10 cellular contexts compared by ENCODE assay signal in genomic region chr6:145904391-145904790, GRCh38. TPM values are rescaled to one million over a fixed set of nuclear protein-coding genes. Genes with fewer than 3 reads are reported as not detected.
DNase-seq lines count a peak whose midpoint lies in the region; ATAC-seq, FAIRE-seq and TF ChIP-seq lines count a peak whose summit lies in the region.
"Had no signal": no experiment of that assay in that cellular context is flagged by ENCODE, and none has a peak within 500 bp of the region (broad histone marks: within the 10 kb centered on the region; RNA-seq: fewer than 3 reads in every experiment).

No MANE protein-coding gene starts in this region.

- no peak overlapping the region for H3K4me3 Mint-ChIP-seq in central memory CD8-positive, alpha-beta T cell
- H3K4me3 Mint-ChIP-seq in Caco-2 (ENCODE audit: unreplicated experiment) = no peak overlapping the region
- no peak overlapping the region for H3K4me3 Mint-ChIP-seq in Calu3 (ENCODE audit: low read depth, unreplicated experiment)

- peak; percentile 92 for FAIRE-seq in GM12892 (lab: Jason Lieb, UNC)

- no peaks in the 10 kb centered on the region for H3K4me1 ChIP-seq in testis
- peaks cover 16% of the 10 kb centered on the region; the same call in 1 of the 2 replicates for H3K4me1 ChIP-seq in Caco-2

- POLR2A ChIA-PET in Caco-2 (lab: Charles Lee) = no interaction called here

- TF ChIP-seq CTCF in testis (IDR thresholded peaks at IDR 0.05) = no peak
- no peak for TF ChIP-seq CTCF in Caco-2 (IDR thresholded peaks at IDR 0.05; ENCODE audit: insufficient read depth in 1 of 2, low read depth in 1 of 2, low read length in 1 of 2, severe bottlenecking in 1 of 2, unreplicated experiment in 1 of 2)
- no peak for TF ChIP-seq CTCF in Calu3 (IDR thresholded peaks at IDR 0.05; ENCODE audit: unreplicated experiment)

- DNase-seq in GM12892 (ENCODE audit: insufficient read length) (no peak), testis (no peak), Caco-2 (no peak), Calu3 (no peak)
- DNase-seq in central memory CD8-positive, alpha-beta T cell (ENCODE audit: low spot score in 2 of 2) = no peak
- DNase-seq in effector CD4-positive, alpha-beta T cell = no peak

- H3K9me3 ChIP-seq in testis = no peaks in the 10 kb centered on the region
- H3K9me3 ChIP-seq in Caco-2 = no peaks in the 10 kb centered on the region

- H3K9me3 Mint-ChIP-seq in central memory CD8-positive, alpha-beta T cell = no peaks in the 10 kb centered on the region
- H3K9me3 Mint-ChIP-seq in Caco-2 (ENCODE audit: unreplicated experiment) (peaks cover 9% of the 10 kb centered on the region), Calu3 (ENCODE audit: low read depth, unreplicated experiment) (no peaks in the 10 kb centered on the region)

- BruUV-seq in Caco-2 (replicated peaks; lab: Mats Ljungman, UMichigan) (no TSS peak), Calu3 (replicated peaks; lab: Mats Ljungman, UMichigan) (no TSS peak)

- peaks cover 13% of the 10 kb centered on the region for H3K36me3 Mint-ChIP-seq in central memory CD8-positive, alpha-beta T cell (ENCODE audit: insufficient read depth)
- H3K36me3 Mint-ChIP-seq in Caco-2 (ENCODE audit: insufficient read depth, unreplicated experiment) = peaks cover 34% of the 10 kb centered on the region
- H3K36me3 Mint-ChIP-seq in Calu3 (ENCODE audit: insufficient read depth, unreplicated experiment) = peaks cover 8% of the 10 kb centered on the region

- no peak overlapping the region for H3K4me3 ChIP-seq in testis
- no peak overlapping the region for H3K4me3 ChIP-seq in Caco-2 (ENCODE audit: low read depth, low read length)

- no peak overlapping the region for H3K27ac ChIP-seq in testis
- H3K27ac ChIP-seq: epithelial cell of prostate had no signal

- ATAC-seq in GM19467 (IDR thresholded peaks at IDR 0.05; ENCODE audit: unreplicated experiment) (peak; percentile 86), HG03108 (IDR thresholded peaks at IDR 0.05; ENCODE audit: unreplicated experiment) (peak; percentile 65)
- peak; percentile 67 for ATAC-seq in central memory CD8-positive, alpha-beta T cell (replicated peaks; ENCODE audit: extremely low read depth, poor library complexity, severe bottlenecking)

- peak overlapping the region; percentile 37 for H3K27ac Mint-ChIP-seq in central memory CD8-positive, alpha-beta T cell (ENCODE audit: low read depth)
- H3K27ac Mint-ChIP-seq in Caco-2 (ENCODE audit: unreplicated experiment) (no peak overlapping the region), Calu3 (ENCODE audit: unreplicated experiment) (no peak overlapping the region)
- H3K27ac Mint-ChIP-seq: activated naive CD4-positive, alpha-beta T cell treated with anti-CD3 and anti-CD28 coated beads, Interleukin-2, amount 50 U/mL, for 72 hours had no signal

- CTCF ChIA-PET in Caco-2 (lab: Charles Lee) (no interaction called here), Calu3 (lab: Charles Lee) (no interaction called here)

- peaks cover 19% of the 10 kb centered on the region for H3K4me1 Mint-ChIP-seq in central memory CD8-positive, alpha-beta T cell
- H3K4me1 Mint-ChIP-seq in Caco-2 (ENCODE audit: low read depth, unreplicated experiment) (no peaks in the 10 kb centered on the region), Calu3 (ENCODE audit: low read depth, unreplicated experiment) (no peaks in the 10 kb centered on the region)

- H3K27me3 Mint-ChIP-seq in central memory CD8-positive, alpha-beta T cell = no peaks in the 10 kb centered on the region
- H3K27me3 Mint-ChIP-seq in Caco-2 (ENCODE audit: insufficient read depth, unreplicated experiment) (no peaks in the 10 kb centered on the region), Calu3 (ENCODE audit: unreplicated experiment) (no peaks in the 10 kb centered on the region)

- TF ChIP-seq POLR2A in GM12892 (IDR thresholded peaks at IDR 0.05; ENCODE audit: low read depth, low read length) (no peak), testis (IDR thresholded peaks at IDR 0.05) (no peak)

- H3K27me3 ChIP-seq in testis = no peaks in the 10 kb centered on the region
- no peaks in the 10 kb centered on the region for H3K27me3 ChIP-seq in Caco-2 (replicated peaks; ENCODE audit: control insufficient read depth, insufficient read depth, low read length)

- H3K36me3 ChIP-seq in testis (ENCODE audit: low read depth, missing control alignments) (no peaks in the 10 kb centered on the region), Caco-2 (ENCODE audit: control insufficient read depth, insufficient read depth, low read length) (peaks cover 3% of the 10 kb centered on the region)

- 87% methylated on average over 4 of the region's 4 CpGs for WGBS in testis, 2 donors

- intact Hi-C loops in testis (cut with DNase I; ENCODE audit: low total_unique reads) (no loop called here), Caco-2 (cut with micrococcal nuclease; ENCODE audit: unreplicated experiment) (no loop called here), Calu3 (cut with micrococcal nuclease; ENCODE audit: unreplicated experiment) (loop anchor here (5.0 kb wide), 1 partner anchor 423 kb away; no protein-coding TSS in a partner anchor)

RNA-seq across cellular contexts. Expression of gene SHPRH, which starts 59.8 kb away (rescaled TPM):
- polyA plus RNA-seq in GM12892 (2012; ENCODE audit: missing spikeins) = 8.4 TPM
- total RNA-seq in testis (10 to 100 TPM; 53.8 to 55.7 TPM), Caco-2 (2022) (25.7 and 27.8 TPM in 2 replicates), Calu3 (2022) (11.1 and 12.7 TPM in 2 replicates)
- polyA plus RNA-seq in testis (ENCODE audit: insufficient read depth, low read depth, low replicate concordance) = 13.6 TPM
